8 cellular contexts compared by ENCODE assay signal in the genomic region with DNA sequence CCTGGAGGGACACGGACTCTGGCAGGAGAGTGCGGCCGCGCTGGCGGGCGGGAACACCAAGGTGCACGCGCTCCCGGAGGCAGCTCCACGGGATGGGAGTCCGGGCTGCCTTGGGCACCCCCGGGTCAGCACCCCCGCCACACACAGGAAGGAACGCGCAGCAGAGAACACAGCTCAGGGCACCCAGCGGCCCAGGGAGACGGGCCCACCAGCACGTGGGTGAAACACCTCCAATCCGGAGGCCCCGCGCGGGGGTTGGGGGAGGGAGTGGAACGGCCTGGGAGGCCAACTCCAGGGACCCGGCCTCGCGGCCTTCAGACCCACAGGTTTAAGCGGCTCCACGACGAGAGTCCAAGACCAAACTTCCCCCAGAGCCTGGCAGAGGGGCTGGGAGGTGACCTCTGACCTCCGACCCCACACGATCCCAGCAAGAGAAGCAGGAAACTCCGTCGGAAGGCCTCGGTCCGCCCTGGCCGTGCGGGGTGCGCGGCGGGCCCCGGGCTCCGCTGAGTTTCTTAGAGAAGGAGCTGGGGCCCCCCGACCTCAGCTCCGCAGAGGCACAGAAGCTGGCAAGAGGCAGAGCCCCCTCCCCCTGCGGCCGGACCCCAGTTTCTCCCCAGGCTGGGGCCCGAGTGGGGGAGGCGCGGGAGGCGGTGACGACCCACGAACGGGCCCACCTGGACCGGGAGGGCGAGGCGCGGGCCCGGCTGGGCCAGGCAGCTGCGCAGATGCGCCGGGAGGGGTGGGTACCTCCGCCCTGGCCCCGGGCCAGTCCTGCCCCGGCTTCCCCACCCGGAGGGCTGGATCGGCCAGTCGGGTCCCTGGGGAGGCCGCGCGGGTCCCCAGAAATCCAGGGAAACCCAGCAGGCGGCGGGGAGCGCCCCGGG. TPM values are rescaled to one million over a fixed set of nuclear protein-coding genes. Genes with fewer than 3 reads are reported as not detected.
A peak's percentile ranks its signal among the peaks of the same experiment; 100 is the strongest.
DNase-seq lines count a peak whose midpoint lies in the region; ATAC-seq, FAIRE-seq and TF ChIP-seq lines count a peak whose summit lies in the region.

No MANE protein-coding gene starts in this region.

- no peaks in the 10 kb centered on the region for H3K36me3 Mint-ChIP-seq in activated naive CD4-positive, alpha-beta T cell treated with anti-CD3 and anti-CD28 coated beads, Interleukin-2, amount 50 U/mL, for 24 hours

- peak overlapping the region; percentile 60 to 86 for H3K27ac ChIP-seq in aorta (ENCODE audit: low read depth in 1 of 2, low read length in 2 of 2)

- no peak for TF ChIP-seq CTCF in omental fat pad (IDR thresholded peaks at IDR 0.05)

- peak; percentile 55 for ATAC-seq in omental fat pad (ENCODE audit: low FRiP score)
- ATAC-seq in aorta (ENCODE audit: low FRiP score) = peak; percentile 69
- ATAC-seq in HG03095 (IDR thresholded peaks at IDR 0.05; ENCODE audit: unreplicated experiment) = no peak
- no peak for ATAC-seq in GM19395 (IDR thresholded peaks at IDR 0.05; ENCODE audit: unreplicated experiment)

- H3K4me1 ChIP-seq in aorta (ENCODE audit: control insufficient read depth in 1 of 2, insufficient read depth in 2 of 2, low read length in 2 of 2) = peaks cover 0 to 2% of the 10 kb centered on the region in 2 donors

- no peaks in the 10 kb centered on the region for H3K36me3 ChIP-seq in aorta (ENCODE audit: control insufficient read depth in 1 of 2, insufficient read depth in 2 of 2, low read length in 1 of 2)

- FAIRE-seq in RCC 7860 (lab: Jason Lieb, UNC) = no peak

- WGBS in aorta, 2 donors = 0% methylated on average over 58 to 74 of the region's 74 CpGs

- H3K27me3 Mint-ChIP-seq in activated naive CD4-positive, alpha-beta T cell treated with anti-CD3 and anti-CD28 coated beads, Interleukin-2, amount 50 U/mL, for 24 hours = no peaks in the 10 kb centered on the region

- H3K9me3 ChIP-seq in aorta (ENCODE audit: control insufficient read depth, low read length) = no peaks in the 10 kb centered on the region

- H3K4me3 Mint-ChIP-seq in activated naive CD4-positive, alpha-beta T cell treated with anti-CD3 and anti-CD28 coated beads, Interleukin-2, amount 50 U/mL, for 24 hours = peak overlapping the region; percentile 71

- H3K9me3 Mint-ChIP-seq in activated naive CD4-positive, alpha-beta T cell treated with anti-CD3 and anti-CD28 coated beads, Interleukin-2, amount 50 U/mL, for 24 hours = no peaks in the 10 kb centered on the region

- DNase-seq in Daoy (ENCODE audit: low read depth) (peak; percentile 53), RCC 7860 (ENCODE audit: low spot score) (peak; percentile 65), germinal center (ENCODE audit: low spot score) (peak; percentile 43), omental fat pad (ENCODE audit: low spot score) (peak; percentile 58), aorta (peak; percentile 89 to 95)

- H3K4me1 Mint-ChIP-seq in activated naive CD4-positive, alpha-beta T cell treated with anti-CD3 and anti-CD28 coated beads, Interleukin-2, amount 50 U/mL, for 24 hours = peaks cover 21% of the 10 kb centered on the region

- no peaks in the 10 kb centered on the region for H3K27me3 ChIP-seq in aorta (ENCODE audit: control insufficient read depth in 1 of 2, insufficient read depth in 2 of 2, low read length in 1 of 2)

- intact Hi-C loops in aorta (cut with DNase I) = loop anchor here in 1 of 2 donors (1.0 to 2.0 kb wide), 2 partner anchors 15 to 24 kb away; a partner anchor contains a TSS

- H3K27ac Mint-ChIP-seq in activated naive CD4-positive, alpha-beta T cell treated with anti-CD3 and anti-CD28 coated beads, Interleukin-2, amount 50 U/mL, for 24 hours = no peak overlapping the region

- H3K4me3 ChIP-seq in aorta (ENCODE audit: low read length in 2 of 2) = peak overlapping the region; percentile 86 to 93

RNA-seq across cellular contexts. Expression of a gene that starts 0.9 kb away (rescaled TPM):
- total RNA-seq in Daoy (2014; rRNA removed; shearing (Covaris generic)) = 10.9 and 11.5 TPM in 2 replicates
- 10 to 100 TPM; 22.9 to 37.6 (median 24.8) TPM for total RNA-seq in omental fat pad
- 10 to 100 TPM; 51.3 to 61.0 TPM for total RNA-seq in aorta
- 10 to 100 TPM; 10.5 to 11.7 TPM for polyA plus RNA-seq in aorta

RNA-seq across cellular contexts. Expression of a gene that starts 24.4 kb away (rescaled TPM):
- 37.5 and 49.5 TPM in 2 replicates for total RNA-seq in Daoy (2014; rRNA removed; shearing (Covaris generic))
- 10 to 100 TPM; 23.8 to 31.1 (median 28.4) TPM for total RNA-seq in omental fat pad
- 10 to 100 TPM; 22.0 to 25.1 TPM for total RNA-seq in aorta
- polyA plus RNA-seq in aorta = 10 to 100 TPM; 14.9 to 19.0 TPM

Comparison
In these comparisons a context has a peak if more than half of its experiments do, and no peak if none do; other contexts are left out.
1. ATAC-seq: peak in omental fat pad (single experiment) and aorta (single experiment); none in HG03095 (single experiment) and GM19395 (single experiment).
2. Peak in every context shown above with its lines, with median percentiles within 50 percentile points of each other: DNase-seq.